ENCODE assay signal across 1 cellular context in genomic region chr19:40601061-40601973, GRCh38.
TF ChIP-seq lines count a peak whose summit lies in the region.

A gene with protein sequence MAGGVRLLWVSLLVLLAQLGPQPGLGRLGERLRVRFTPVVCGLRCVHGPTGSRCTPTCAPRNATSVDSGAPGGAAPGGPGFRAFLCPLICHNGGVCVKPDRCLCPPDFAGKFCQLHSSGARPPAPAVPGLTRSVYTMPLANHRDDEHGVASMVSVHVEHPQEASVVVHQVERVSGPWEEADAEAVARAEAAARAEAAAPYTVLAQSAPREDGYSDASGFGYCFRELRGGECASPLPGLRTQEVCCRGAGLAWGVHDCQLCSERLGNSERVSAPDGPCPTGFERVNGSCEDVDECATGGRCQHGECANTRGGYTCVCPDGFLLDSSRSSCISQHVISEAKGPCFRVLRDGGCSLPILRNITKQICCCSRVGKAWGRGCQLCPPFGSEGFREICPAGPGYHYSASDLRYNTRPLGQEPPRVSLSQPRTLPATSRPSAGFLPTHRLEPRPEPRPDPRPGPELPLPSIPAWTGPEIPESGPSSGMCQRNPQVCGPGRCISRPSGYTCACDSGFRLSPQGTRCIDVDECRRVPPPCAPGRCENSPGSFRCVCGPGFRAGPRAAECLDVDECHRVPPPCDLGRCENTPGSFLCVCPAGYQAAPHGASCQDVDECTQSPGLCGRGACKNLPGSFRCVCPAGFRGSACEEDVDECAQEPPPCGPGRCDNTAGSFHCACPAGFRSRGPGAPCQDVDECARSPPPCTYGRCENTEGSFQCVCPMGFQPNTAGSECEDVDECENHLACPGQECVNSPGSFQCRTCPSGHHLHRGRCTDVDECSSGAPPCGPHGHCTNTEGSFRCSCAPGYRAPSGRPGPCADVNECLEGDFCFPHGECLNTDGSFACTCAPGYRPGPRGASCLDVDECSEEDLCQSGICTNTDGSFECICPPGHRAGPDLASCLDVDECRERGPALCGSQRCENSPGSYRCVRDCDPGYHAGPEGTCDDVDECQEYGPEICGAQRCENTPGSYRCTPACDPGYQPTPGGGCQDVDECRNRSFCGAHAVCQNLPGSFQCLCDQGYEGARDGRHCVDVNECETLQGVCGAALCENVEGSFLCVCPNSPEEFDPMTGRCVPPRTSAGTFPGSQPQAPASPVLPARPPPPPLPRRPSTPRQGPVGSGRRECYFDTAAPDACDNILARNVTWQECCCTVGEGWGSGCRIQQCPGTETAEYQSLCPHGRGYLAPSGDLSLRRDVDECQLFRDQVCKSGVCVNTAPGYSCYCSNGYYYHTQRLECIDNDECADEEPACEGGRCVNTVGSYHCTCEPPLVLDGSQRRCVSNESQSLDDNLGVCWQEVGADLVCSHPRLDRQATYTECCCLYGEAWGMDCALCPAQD (N-terminal part only) (plus strand): TSS chr19:40601369. CDS start chr19:40601388, 19 bp downstream.

TF ChIP-seq in HEK293, 187 proteins besides CTCF, POLR2A, EP300 and RAD21 (continued from another document):
- TF ChIP-seq, protein P1, sequence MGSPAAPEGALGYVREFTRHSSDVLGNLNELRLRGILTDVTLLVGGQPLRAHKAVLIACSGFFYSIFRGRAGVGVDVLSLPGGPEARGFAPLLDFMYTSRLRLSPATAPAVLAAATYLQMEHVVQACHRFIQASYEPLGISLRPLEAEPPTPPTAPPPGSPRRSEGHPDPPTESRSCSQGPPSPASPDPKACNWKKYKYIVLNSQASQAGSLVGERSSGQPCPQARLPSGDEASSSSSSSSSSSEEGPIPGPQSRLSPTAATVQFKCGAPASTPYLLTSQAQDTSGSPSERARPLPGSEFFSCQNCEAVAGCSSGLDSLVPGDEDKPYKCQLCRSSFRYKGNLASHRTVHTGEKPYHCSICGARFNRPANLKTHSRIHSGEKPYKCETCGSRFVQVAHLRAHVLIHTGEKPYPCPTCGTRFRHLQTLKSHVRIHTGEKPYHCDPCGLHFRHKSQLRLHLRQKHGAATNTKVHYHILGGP (tag by site-specific recombination; IDR thresholded peaks at IDR 0.05) = no peak
- TF ChIP-seq SCRT2 (tag by site-specific recombination; IDR thresholded peaks at IDR 0.05) (peak; percentile 98), SCRT1 (tag by site-specific recombination; IDR thresholded peaks at IDR 0.05; ENCODE audit: borderline replicate concordance) (peak; percentile 91), ZNF23 (tag by site-specific recombination; IDR thresholded peaks at IDR 0.05; ENCODE audit: borderline replicate concordance) (0 out of 2 replicates have a peak, but pooled peaks have one; percentile 1), OSR2 (tag by site-specific recombination; IDR thresholded peaks at IDR 0.05) (no peak), ZNF639 (tag by site-specific recombination; IDR thresholded peaks at IDR 0.05) (no peak)
